11 cellular contexts compared by ENCODE assay signal in the genomic region with DNA sequence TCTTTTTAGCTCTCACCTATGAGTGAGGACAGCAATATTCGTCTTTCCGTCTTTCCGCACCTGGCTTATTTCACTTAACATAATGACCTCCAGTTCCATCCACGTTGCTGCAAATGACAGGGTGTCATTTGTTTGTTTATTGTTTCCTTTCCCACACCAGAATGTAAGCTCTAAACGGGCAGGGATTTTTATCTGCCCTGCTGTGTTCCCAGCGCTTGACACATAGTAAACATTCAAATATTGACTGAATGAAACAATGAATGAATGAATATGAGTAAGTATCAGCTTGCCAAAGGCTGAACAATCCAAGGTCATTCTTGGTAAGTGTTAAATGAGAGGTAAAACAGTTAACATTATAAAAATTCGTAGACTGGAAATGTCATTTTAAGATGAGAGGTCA.
"Had no signal": no experiment of that assay in that cellular context is flagged by ENCODE, and none has a peak within 500 bp of the region (broad histone marks: within the 10 kb centered on the region; RNA-seq: fewer than 3 reads in every experiment).

No MANE protein-coding gene starts in this region.

- ATAC-seq: natural killer cell treated with Interleukin-12 subunit alpha and Interleukin-12 subunit beta and Interleukin-15 and Interleukin-18, amount 100 ng/mL, for 72 hours had no signal

- DNase-seq: activated naive CD4-positive, alpha-beta T cell treated with anti-CD3 and anti-CD28 coated beads, Interleukin-2, amount 50 U/mL, for 16 hours; dermis blood vessel endothelial cell; endodermal cell; erythroblast; occipital lobe; stimulated activated CD4-positive, alpha-beta T cell treated with anti-CD3 and anti-CD28 coated beads, Interleukin-15, amount 100 ng/mL, for 24 hours; stimulated activated CD4-positive, alpha-beta T cell treated with anti-CD3 and anti-CD28 coated beads, Interleukin-4, amount 100 ng/mL, for 24 hours had no signal

- H3K27ac Mint-ChIP-seq: activated T-helper 2 cell treated with anti-CD3 and anti-CD28 coated beads, Interferon-gamma antibody, Interleukin-2, Interleukin-4, amounts not matched to agents 10 μg/mL and 5 μg/mL and 100 μg/mL, durations not matched to agents 14 hours and 24 hours and 36 hours; endodermal cell; natural killer cell treated with Interleukin-12 subunit alpha and Interleukin-12 subunit beta and Interleukin-15 and Interleukin-18, amount 100 ng/mL, for 72 hours; stimulated activated naive CD8-positive, alpha-beta T cell treated with anti-CD3 and anti-CD28 coated beads, Interleukin-15, Interleukin-2, amounts not matched to agents 100 ng/mL and 50 ng/mL, for 24 hours had no signal

- H3K4me3 Mint-ChIP-seq: central memory CD8-positive, alpha-beta T cell; endodermal cell; natural killer cell treated with Interleukin-12 subunit alpha and Interleukin-12 subunit beta and Interleukin-15 and Interleukin-18, amount 100 ng/mL, for 72 hours; stimulated activated naive CD8-positive, alpha-beta T cell treated with anti-CD3 and anti-CD28 coated beads, Interleukin-15, Interleukin-2, amounts not matched to agents 100 ng/mL and 50 ng/mL, for 24 hours had no signal

- H3K9me3 Mint-ChIP-seq: activated T-helper 2 cell treated with anti-CD3 and anti-CD28 coated beads, Interferon-gamma antibody, Interleukin-2, Interleukin-4, amounts not matched to agents 10 μg/mL and 5 μg/mL and 100 μg/mL, durations not matched to agents 14 hours and 24 hours and 36 hours; central memory CD8-positive, alpha-beta T cell; endodermal cell; natural killer cell treated with Interleukin-12 subunit alpha and Interleukin-12 subunit beta and Interleukin-15 and Interleukin-18, amount 100 ng/mL, for 72 hours; stimulated activated naive CD8-positive, alpha-beta T cell treated with anti-CD3 and anti-CD28 coated beads, Interleukin-15, Interleukin-2, amounts not matched to agents 100 ng/mL and 50 ng/mL, for 24 hours had no signal

- H3K27me3 Mint-ChIP-seq: central memory CD8-positive, alpha-beta T cell; natural killer cell treated with Interleukin-12 subunit alpha and Interleukin-12 subunit beta and Interleukin-15 and Interleukin-18, amount 100 ng/mL, for 72 hours; stimulated activated naive CD8-positive, alpha-beta T cell treated with anti-CD3 and anti-CD28 coated beads, Interleukin-15, Interleukin-2, amounts not matched to agents 100 ng/mL and 50 ng/mL, for 24 hours had no signal

- H3K36me3 Mint-ChIP-seq: natural killer cell treated with Interleukin-12 subunit alpha and Interleukin-12 subunit beta and Interleukin-15 and Interleukin-18, amount 100 ng/mL, for 72 hours had no signal
